ENCODE assay signal across 8 cellular contexts in genomic region chr14:91830777-91831176, GRCh38. TPM values are rescaled to one million over a fixed set of nuclear protein-coding genes. Genes with fewer than 3 reads are reported as not detected.
A peak's percentile ranks its signal among the peaks of the same experiment; 100 is the strongest.
DNase-seq lines count a peak whose midpoint lies in the region; ATAC-seq and TF ChIP-seq lines count a peak whose summit lies in the region.

No MANE protein-coding gene starts in this region.

- H3K4me3 ChIP-seq in lower lobe of right lung, result peak overlapping the region; percentile 9

- H2AK5ac ChIP-seq in H9 (ENCODE audit: insufficient read length, low read length), result no peak overlapping the region

- peaks cover 7 to 10% of the 10 kb centered on the region in 2 experiments; a peak in 4 of 5 replicates for H3K9me3 Mint-ChIP-seq in H9

- H3K4me3 Mint-ChIP-seq in H9, result peak overlapping the region; percentile 42 to 71

- H3K4me1 ChIP-seq in H9 (ENCODE audit: insufficient read depth, low read length) (peaks cover 2% of the 10 kb centered on the region; the same call in 1 of the 2 replicates), lower lobe of right lung (peaks cover 11% of the 10 kb centered on the region)

- DNase-seq in H9 (peak; percentile 56), NCI-H187 treated with DMSO at 0.1 percent for 48 hours (lab: John Stamatoyannopoulos, UW) (peak; percentile 38), lower lobe of right lung (peak; percentile 58)
- no peak for DNase-seq in central memory CD4-positive, alpha-beta T cell
- no peak for DNase-seq in activated CD4-positive, alpha-beta T cell treated with anti-CD3 and anti-CD28 coated beads, Interleukin-2, amount 50 U/mL, for 1 hour
- no peak for DNase-seq in activated CD4-positive, CD25-positive, alpha-beta regulatory T cell (lab: John Stamatoyannopoulos, UW)

- H3K18ac ChIP-seq in H9 (ENCODE audit: insufficient read length, low read depth, low read length), result no peak overlapping the region

- no peak for TF ChIP-seq POLR2A in GM18505 (IDR thresholded peaks at IDR 0.05; ENCODE audit: borderline replicate concordance, extremely low read depth, insufficient read depth, insufficient read length)

- no peak overlapping the region for H3K14ac ChIP-seq in H9 (ENCODE audit: insufficient read depth, low read length)

- WGBS in H9 (ENCODE audit: extremely low coverage, insufficient read length, low lambda C conversion rate), result no CpG with 5 or more reads among the region's 3 CpGs

- no peaks in the 10 kb centered on the region for H3K36me3 ChIP-seq in lower lobe of right lung

- H3K9ac ChIP-seq in H9 (ENCODE audit: extremely low read depth, insufficient read length, low read length), result no peak overlapping the region

- peak overlapping the region; percentile 95 to 99 (median 97) for H3K27ac Mint-ChIP-seq in H9

- H2BK12ac ChIP-seq in H9 (ENCODE audit: insufficient read length, low read depth, low read length), result no peak overlapping the region

- H4K8ac ChIP-seq in H9 (replicated peaks; ENCODE audit: insufficient read length, low read depth, low read length), result no peak overlapping the region

- no peak overlapping the region for H2BK120ac ChIP-seq in H9 (ENCODE audit: low read depth, low read length, poor library complexity, severe bottlenecking)

- H3K79me1 ChIP-seq in H9 (ENCODE audit: insufficient read depth, low read depth, low read length, poor library complexity, severe bottlenecking), result peaks cover 2% of the 10 kb centered on the region

- ATAC-seq in GM18520 (IDR thresholded peaks at IDR 0.05; ENCODE audit: unreplicated experiment), result peak; percentile 89
- peak; percentile 87 to 92 for ATAC-seq in lower lobe of right lung
- no peak for ATAC-seq in GM18505 (IDR thresholded peaks at IDR 0.05; ENCODE audit: unreplicated experiment)

- peaks cover 2 to 14% (median 4%) of the 10 kb centered on the region in 3 experiments; a peak in 5 of 7 replicates for H3K36me3 Mint-ChIP-seq in H9 (ENCODE audit: insufficient read depth in 1 of 3, low read depth in 3 of 3)

- H3K23ac ChIP-seq in H9 (ENCODE audit: insufficient read length, low read depth, low read length), result no peak overlapping the region

- H3K27me3 Mint-ChIP-seq in H9 (ENCODE audit: low read depth), result peaks cover 6% of the 10 kb centered on the region; the same call in 1 of the 2 replicates

- H2BK15ac ChIP-seq in H9 (ENCODE audit: low read depth, low read length), result no peak overlapping the region

- H3K9me3 ChIP-seq in H9 (ENCODE audit: control insufficient read depth, low read depth, low read length) (no peaks in the 10 kb centered on the region), lower lobe of right lung (peaks cover 5% of the 10 kb centered on the region)

- H3K4ac ChIP-seq in H9 (ENCODE audit: low read depth, low read length), result no peak overlapping the region

- TF ChIP-seq CTCF in H9 (conservative IDR thresholded peaks at IDR 0.05), result no peak
- no peak for TF ChIP-seq CTCF in lower lobe of right lung (IDR thresholded peaks at IDR 0.05)

- no peak overlapping the region for H2BK5ac ChIP-seq in H9 (ENCODE audit: insufficient read length, low read length)

- peaks cover 3% of the 10 kb centered on the region for H3K23me2 ChIP-seq in H9 (ENCODE audit: insufficient read length, low read depth, low read length, poor library complexity, severe bottlenecking)

- H3K79me2 ChIP-seq in H9 (ENCODE audit: insufficient read depth, low read length), result no peaks in the 10 kb centered on the region; the same call in 1 of the 2 replicates

- H3K27me3 ChIP-seq in H9 (ENCODE audit: insufficient read depth, low read length) (no peaks in the 10 kb centered on the region), lower lobe of right lung (ENCODE audit: low read depth) (no peaks in the 10 kb centered on the region)

- H3K4me2 ChIP-seq in H9 (ENCODE audit: insufficient read depth, insufficient read length, low read length), result peak overlapping the region; percentile 47

- no peak overlapping the region for H2AFZ ChIP-seq in H9 (ENCODE audit: low read length)

- H3K27ac ChIP-seq in H9 (ENCODE audit: insufficient read length, low read depth, low read length) (no peak overlapping the region), lower lobe of right lung (peak overlapping the region; percentile 31)

- H2BK20ac ChIP-seq in H9 (ENCODE audit: low read depth, low read length, poor library complexity, severe bottlenecking), result no peak overlapping the region

- no peak overlapping the region for H4K91ac ChIP-seq in H9 (ENCODE audit: insufficient read length, low read depth, low read length)

- no peak overlapping the region for H4K5ac ChIP-seq in H9 (ENCODE audit: insufficient read length, low read depth, low read length)

- no peak overlapping the region for H3T11ph ChIP-seq in H9 (ENCODE audit: low read length)

- intact Hi-C loops in lower lobe of right lung (cut with DNase I), result no loop called here

- no peak overlapping the region for H3K56ac ChIP-seq in H9 (ENCODE audit: insufficient read length, low read depth, low read length)

- no peaks in the 10 kb centered on the region for H4K20me1 ChIP-seq in H9 (ENCODE audit: control insufficient read depth, insufficient read depth, insufficient read length)

- peaks cover 49 to 53% of the 10 kb centered on the region in 2 experiments for H3K4me1 Mint-ChIP-seq in H9

RNA-seq across cellular contexts. Expression of gene TC2N, which starts 36.6 kb away (rescaled TPM):
- total RNA-seq in H9 (2021) (16.2 and 16.4 TPM in 2 replicates), lower lobe of right lung (53.1 TPM)

Comparison
In these comparisons a context has a peak if more than half of its experiments do, and no peak if none do; other contexts are left out.
1. DNase-seq: peak in H9 (single experiment), NCI-H187 treated with DMSO at 0.1 percent for 48 hours (single experiment) and lower lobe of right lung (single experiment); none in central memory CD4-positive, alpha-beta T cell (single experiment), activated CD4-positive, alpha-beta T cell treated with anti-CD3 and anti-CD28 coated beads, Interleukin-2, amount 50 U/mL, for 1 hour (single experiment) and activated CD4-positive, CD25-positive, alpha-beta regulatory T cell (0 of 4).